In the genomic region with DNA sequence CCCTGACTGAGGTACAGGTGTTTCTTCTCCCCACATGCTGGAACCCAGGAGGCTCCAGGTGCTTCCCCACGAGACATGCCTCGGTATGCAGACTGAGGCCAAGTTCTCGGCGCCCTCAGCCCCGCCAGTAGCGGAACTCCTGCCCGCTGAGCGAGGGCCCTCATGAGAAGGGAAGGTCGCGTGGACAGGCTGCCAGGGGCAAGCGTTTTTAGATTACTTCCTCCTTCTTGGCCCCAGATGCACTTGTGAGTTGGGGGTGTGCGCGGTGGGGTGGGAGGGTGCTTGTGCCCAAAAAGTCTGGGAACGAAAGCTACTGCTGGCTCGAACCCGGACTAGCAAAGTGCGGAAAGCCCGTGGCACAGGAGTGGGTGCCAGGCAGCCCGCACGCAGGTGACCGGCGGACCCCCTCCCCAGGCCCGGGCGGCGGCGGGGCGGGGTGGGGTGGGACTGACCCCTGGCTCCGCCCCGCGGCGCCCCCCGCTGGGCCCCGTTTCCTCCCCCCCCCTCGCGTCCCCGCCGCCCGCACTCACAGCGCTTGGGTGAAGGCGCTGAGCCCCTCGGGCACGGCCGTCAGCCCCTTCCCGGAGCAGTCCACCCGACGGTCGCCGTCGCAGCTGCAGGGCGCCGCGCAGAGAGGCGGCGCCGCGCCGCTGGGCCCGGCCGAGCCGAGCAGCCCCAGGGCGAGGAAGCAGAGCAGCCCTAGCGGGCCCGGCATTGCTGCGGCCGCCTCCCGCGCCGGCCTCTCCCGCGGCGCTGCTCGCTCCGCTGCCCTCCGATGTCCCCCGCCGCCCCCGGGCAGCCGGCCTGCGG, we compare ENCODE assay signal across 1 cellular context.
TF ChIP-seq lines count a peak whose summit lies in the region.

No MANE protein-coding gene starts in this region.

TF ChIP-seq in HepG2, 621 proteins besides CTCF, POLR2A, EP300 and RAD21 (continued from another document and continues in another):
- TF ChIP-seq, protein P1, sequence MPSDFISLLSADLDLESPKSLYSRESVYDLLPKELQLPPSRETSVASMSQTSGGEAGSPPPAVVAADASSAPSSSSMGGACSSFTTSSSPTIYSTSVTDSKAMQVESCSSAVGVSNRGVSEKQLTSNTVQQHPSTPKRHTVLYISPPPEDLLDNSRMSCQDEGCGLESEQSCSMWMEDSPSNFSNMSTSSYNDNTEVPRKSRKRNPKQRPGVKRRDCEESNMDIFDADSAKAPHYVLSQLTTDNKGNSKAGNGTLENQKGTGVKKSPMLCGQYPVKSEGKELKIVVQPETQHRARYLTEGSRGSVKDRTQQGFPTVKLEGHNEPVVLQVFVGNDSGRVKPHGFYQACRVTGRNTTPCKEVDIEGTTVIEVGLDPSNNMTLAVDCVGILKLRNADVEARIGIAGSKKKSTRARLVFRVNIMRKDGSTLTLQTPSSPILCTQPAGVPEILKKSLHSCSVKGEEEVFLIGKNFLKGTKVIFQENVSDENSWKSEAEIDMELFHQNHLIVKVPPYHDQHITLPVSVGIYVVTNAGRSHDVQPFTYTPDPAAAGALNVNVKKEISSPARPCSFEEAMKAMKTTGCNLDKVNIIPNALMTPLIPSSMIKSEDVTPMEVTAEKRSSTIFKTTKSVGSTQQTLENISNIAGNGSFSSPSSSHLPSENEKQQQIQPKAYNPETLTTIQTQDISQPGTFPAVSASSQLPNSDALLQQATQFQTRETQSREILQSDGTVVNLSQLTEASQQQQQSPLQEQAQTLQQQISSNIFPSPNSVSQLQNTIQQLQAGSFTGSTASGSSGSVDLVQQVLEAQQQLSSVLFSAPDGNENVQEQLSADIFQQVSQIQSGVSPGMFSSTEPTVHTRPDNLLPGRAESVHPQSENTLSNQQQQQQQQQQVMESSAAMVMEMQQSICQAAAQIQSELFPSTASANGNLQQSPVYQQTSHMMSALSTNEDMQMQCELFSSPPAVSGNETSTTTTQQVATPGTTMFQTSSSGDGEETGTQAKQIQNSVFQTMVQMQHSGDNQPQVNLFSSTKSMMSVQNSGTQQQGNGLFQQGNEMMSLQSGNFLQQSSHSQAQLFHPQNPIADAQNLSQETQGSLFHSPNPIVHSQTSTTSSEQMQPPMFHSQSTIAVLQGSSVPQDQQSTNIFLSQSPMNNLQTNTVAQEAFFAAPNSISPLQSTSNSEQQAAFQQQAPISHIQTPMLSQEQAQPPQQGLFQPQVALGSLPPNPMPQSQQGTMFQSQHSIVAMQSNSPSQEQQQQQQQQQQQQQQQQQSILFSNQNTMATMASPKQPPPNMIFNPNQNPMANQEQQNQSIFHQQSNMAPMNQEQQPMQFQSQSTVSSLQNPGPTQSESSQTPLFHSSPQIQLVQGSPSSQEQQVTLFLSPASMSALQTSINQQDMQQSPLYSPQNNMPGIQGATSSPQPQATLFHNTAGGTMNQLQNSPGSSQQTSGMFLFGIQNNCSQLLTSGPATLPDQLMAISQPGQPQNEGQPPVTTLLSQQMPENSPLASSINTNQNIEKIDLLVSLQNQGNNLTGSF (CRISPR knock-in tag; IDR thresholded peaks at IDR 0.05) = no peak
- no peak for TF ChIP-seq ZNF614 (CRISPR knock-in tag; IDR thresholded peaks at IDR 0.05; ENCODE audit: borderline replicate concordance)
- TF ChIP-seq, protein P2, sequence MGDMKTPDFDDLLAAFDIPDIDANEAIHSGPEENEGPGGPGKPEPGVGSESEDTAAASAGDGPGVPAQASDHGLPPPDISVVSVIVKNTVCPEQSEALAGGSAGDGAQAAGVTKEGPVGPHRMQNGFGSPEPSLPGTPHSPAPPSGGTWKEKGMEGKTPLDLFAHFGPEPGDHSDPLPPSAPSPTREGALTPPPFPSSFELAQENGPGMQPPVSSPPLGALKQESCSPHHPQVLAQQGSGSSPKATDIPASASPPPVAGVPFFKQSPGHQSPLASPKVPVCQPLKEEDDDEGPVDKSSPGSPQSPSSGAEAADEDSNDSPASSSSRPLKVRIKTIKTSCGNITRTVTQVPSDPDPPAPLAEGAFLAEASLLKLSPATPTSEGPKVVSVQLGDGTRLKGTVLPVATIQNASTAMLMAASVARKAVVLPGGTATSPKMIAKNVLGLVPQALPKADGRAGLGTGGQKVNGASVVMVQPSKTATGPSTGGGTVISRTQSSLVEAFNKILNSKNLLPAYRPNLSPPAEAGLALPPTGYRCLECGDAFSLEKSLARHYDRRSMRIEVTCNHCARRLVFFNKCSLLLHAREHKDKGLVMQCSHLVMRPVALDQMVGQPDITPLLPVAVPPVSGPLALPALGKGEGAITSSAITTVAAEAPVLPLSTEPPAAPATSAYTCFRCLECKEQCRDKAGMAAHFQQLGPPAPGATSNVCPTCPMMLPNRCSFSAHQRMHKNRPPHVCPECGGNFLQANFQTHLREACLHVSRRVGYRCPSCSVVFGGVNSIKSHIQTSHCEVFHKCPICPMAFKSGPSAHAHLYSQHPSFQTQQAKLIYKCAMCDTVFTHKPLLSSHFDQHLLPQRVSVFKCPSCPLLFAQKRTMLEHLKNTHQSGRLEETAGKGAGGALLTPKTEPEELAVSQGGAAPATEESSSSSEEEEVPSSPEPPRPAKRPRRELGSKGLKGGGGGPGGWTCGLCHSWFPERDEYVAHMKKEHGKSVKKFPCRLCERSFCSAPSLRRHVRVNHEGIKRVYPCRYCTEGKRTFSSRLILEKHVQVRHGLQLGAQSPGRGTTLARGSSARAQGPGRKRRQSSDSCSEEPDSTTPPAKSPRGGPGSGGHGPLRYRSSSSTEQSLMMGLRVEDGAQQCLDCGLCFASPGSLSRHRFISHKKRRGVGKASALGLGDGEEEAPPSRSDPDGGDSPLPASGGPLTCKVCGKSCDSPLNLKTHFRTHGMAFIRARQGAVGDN (CRISPR knock-in tag; IDR thresholded peaks at IDR 0.05) = peak; percentile 74
- TF ChIP-seq, protein P3, sequence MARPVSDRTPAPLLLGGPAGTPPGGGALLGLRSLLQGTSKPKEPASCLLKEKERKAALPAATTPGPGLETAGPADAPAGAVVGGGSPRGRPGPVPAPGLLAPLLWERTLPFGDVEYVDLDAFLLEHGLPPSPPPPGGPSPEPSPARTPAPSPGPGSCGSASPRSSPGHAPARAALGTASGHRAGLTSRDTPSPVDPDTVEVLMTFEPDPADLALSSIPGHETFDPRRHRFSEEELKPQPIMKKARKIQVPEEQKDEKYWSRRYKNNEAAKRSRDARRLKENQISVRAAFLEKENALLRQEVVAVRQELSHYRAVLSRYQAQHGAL (CRISPR knock-in tag; IDR thresholded peaks at IDR 0.05; ENCODE audit: not compliant biosample characterization) = no peak
- TF ChIP-seq, protein P4, sequence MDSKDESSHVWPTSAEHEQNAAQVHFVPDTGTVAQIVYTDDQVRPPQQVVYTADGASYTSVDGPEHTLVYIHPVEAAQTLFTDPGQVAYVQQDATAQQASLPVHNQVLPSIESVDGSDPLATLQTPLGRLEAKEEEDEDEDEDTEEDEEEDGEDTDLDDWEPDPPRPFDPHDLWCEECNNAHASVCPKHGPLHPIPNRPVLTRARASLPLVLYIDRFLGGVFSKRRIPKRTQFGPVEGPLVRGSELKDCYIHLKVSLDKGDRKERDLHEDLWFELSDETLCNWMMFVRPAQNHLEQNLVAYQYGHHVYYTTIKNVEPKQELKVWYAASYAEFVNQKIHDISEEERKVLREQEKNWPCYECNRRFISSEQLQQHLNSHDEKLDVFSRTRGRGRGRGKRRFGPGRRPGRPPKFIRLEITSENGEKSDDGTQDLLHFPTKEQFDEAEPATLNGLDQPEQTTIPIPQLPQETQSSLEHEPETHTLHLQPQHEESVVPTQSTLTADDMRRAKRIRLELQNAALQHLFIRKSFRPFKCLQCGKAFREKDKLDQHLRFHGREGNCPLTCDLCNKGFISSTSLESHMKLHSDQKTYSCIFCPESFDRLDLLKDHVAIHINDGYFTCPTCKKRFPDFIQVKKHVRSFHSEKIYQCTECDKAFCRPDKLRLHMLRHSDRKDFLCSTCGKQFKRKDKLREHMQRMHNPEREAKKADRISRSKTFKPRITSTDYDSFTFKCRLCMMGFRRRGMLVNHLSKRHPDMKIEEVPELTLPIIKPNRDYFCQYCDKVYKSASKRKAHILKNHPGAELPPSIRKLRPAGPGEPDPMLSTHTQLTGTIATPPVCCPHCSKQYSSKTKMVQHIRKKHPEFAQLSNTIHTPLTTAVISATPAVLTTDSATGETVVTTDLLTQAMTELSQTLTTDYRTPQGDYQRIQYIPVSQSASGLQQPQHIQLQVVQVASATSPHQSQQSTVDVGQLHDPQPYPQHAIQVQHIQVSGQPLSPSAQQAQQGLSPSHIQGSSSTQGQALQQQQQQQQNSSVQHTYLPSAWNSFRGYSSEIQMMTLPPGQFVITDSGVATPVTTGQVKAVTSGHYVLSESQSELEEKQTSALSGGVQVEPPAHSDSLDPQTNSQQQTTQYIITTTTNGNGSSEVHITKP (CRISPR knock-in tag; IDR thresholded peaks at IDR 0.05; ENCODE audit: low read depth) = no peak
- no peak for TF ChIP-seq ZNF20 (CRISPR knock-in tag; IDR thresholded peaks at IDR 0.05)
- TF ChIP-seq ARID2 (CRISPR knock-in tag; IDR thresholded peaks at IDR 0.05; ENCODE audit: borderline replicate concordance) = no peak; the same call in 1 of the 2 replicates
- 0 out of 2 replicates have a peak, but pooled peaks have one; percentile 46 for TF ChIP-seq NFATC3 (CRISPR knock-in tag; IDR thresholded peaks at IDR 0.05)
- no peak for TF ChIP-seq KDM2A (CRISPR knock-in tag; IDR thresholded peaks at IDR 0.05; ENCODE audit: borderline replicate concordance, low read depth)
- TF ChIP-seq ZBTB7A (CRISPR knock-in tag; IDR thresholded peaks at IDR 0.05) = no peak
- no peak for TF ChIP-seq CREB1 (IDR thresholded peaks at IDR 0.05)
- TF ChIP-seq CREB1 (CRISPR knock-in tag; IDR thresholded peaks at IDR 0.05) = no peak
- no peak for TF ChIP-seq NR3C1 (CRISPR knock-in tag; IDR thresholded peaks at IDR 0.05)
- TF ChIP-seq, protein P5, sequence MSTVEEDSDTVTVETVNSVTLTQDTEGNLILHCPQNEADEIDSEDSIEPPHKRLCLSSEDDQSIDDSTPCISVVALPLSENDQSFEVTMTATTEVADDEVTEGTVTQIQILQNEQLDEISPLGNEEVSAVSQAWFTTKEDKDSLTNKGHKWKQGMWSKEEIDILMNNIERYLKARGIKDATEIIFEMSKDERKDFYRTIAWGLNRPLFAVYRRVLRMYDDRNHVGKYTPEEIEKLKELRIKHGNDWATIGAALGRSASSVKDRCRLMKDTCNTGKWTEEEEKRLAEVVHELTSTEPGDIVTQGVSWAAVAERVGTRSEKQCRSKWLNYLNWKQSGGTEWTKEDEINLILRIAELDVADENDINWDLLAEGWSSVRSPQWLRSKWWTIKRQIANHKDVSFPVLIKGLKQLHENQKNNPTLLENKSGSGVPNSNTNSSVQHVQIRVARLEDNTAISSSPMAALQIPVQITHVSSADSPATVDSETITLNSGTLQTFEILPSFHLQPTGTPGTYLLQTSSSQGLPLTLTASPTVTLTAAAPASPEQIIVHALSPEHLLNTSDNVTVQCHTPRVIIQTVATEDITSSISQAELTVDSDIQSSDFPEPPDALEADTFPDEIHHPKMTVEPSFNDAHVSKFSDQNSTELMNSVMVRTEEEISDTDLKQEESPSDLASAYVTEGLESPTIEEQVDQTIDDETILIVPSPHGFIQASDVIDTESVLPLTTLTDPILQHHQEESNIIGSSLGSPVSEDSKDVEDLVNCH (CRISPR knock-in tag; IDR thresholded peaks at IDR 0.05) = no peak
- TF ChIP-seq JUND (CRISPR knock-in tag; IDR thresholded peaks at IDR 0.05) = no peak
- no peak for TF ChIP-seq JUNB (CRISPR knock-in tag; IDR thresholded peaks at IDR 0.05; ENCODE audit: borderline replicate concordance)
- no peak for TF ChIP-seq ATAD3A (CRISPR knock-in tag; IDR thresholded peaks at IDR 0.05)
- TF ChIP-seq, protein P6, sequence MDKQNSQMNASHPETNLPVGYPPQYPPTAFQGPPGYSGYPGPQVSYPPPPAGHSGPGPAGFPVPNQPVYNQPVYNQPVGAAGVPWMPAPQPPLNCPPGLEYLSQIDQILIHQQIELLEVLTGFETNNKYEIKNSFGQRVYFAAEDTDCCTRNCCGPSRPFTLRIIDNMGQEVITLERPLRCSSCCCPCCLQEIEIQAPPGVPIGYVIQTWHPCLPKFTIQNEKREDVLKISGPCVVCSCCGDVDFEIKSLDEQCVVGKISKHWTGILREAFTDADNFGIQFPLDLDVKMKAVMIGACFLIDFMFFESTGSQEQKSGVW (CRISPR knock-in tag; IDR thresholded peaks at IDR 0.05; ENCODE audit: borderline replicate concordance) = no peak
- TF ChIP-seq, protein P7, sequence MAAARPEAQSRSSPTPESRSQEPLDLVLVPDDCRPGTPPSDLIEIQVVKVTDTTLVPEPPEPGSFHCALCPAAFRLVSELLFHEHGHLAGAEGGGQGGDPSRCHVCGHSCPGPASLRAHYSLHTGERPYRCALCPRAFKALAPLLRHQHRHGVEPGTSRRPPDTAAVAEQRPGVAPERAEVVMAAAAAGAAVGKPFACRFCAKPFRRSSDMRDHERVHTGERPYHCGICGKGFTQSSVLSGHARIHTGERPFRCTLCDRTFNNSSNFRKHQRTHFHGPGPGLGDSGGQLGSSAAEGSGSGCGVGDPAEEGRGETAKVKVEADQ (CRISPR knock-in tag; IDR thresholded peaks at IDR 0.05; ENCODE audit: borderline replicate concordance) = no peak
- no peak for TF ChIP-seq ETV6 (CRISPR knock-in tag; conservative IDR thresholded peaks at IDR 0.05)
- no peak for TF ChIP-seq NFE2 (CRISPR knock-in tag; IDR thresholded peaks at IDR 0.05)
- 0 out of 2 replicates have a peak, but pooled peaks have one; percentile 26 for TF ChIP-seq AKAP8 (CRISPR knock-in tag; IDR thresholded peaks at IDR 0.05)
- peak; percentile 36; the same call in 1 of the 2 replicates for TF ChIP-seq SAP130 (CRISPR knock-in tag; IDR thresholded peaks at IDR 0.05; ENCODE audit: low read depth)
- TF ChIP-seq, protein P8, sequence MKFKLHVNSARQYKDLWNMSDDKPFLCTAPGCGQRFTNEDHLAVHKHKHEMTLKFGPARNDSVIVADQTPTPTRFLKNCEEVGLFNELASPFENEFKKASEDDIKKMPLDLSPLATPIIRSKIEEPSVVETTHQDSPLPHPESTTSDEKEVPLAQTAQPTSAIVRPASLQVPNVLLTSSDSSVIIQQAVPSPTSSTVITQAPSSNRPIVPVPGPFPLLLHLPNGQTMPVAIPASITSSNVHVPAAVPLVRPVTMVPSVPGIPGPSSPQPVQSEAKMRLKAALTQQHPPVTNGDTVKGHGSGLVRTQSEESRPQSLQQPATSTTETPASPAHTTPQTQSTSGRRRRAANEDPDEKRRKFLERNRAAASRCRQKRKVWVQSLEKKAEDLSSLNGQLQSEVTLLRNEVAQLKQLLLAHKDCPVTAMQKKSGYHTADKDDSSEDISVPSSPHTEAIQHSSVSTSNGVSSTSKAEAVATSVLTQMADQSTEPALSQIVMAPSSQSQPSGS (CRISPR knock-in tag; IDR thresholded peaks at IDR 0.05) = no peak
- no peak for TF ChIP-seq ZNF746 (CRISPR knock-in tag; IDR thresholded peaks at IDR 0.05)
- TF ChIP-seq ZIK1 (CRISPR knock-in tag; IDR thresholded peaks at IDR 0.05; ENCODE audit: borderline replicate concordance, low read depth) = no peak
- TF ChIP-seq ZNF878 (CRISPR knock-in tag; IDR thresholded peaks at IDR 0.05) = 0 out of 2 replicates have a peak, but pooled peaks have one; percentile 10
- TF ChIP-seq SOX13 (IDR thresholded peaks at IDR 0.05) = no peak
- no peak for TF ChIP-seq SOX13 (CRISPR knock-in tag; conservative IDR thresholded peaks at IDR 0.05 in 1 of 2, IDR thresholded peaks at IDR 0.05 in 1 of 2)
- peak; percentile 49; the same call in 1 of the 2 replicates for TF ChIP-seq ZNF607 (CRISPR knock-in tag; IDR thresholded peaks at IDR 0.05; ENCODE audit: borderline replicate concordance)
- no peak for TF ChIP-seq DNMT3B (CRISPR knock-in tag; conservative IDR thresholded peaks at IDR 0.05)
- TF ChIP-seq SAFB2 (CRISPR knock-in tag; IDR thresholded peaks at IDR 0.05; ENCODE audit: borderline replicate concordance, low read depth) = no peak
- no peak for TF ChIP-seq ZNF629 (CRISPR knock-in tag; conservative IDR thresholded peaks at IDR 0.05)
- TF ChIP-seq, protein P9, sequence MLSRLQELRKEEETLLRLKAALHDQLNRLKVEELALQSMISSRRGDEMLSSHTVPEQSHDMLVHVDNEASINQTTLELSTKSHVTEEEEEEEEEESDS (CRISPR knock-in tag; IDR thresholded peaks at IDR 0.05; ENCODE audit: borderline replicate concordance) = no peak
- no peak for TF ChIP-seq KLF13 (CRISPR knock-in tag; IDR thresholded peaks at IDR 0.05)
- TF ChIP-seq PLRG1 (conservative IDR thresholded peaks at IDR 0.05) = no peak
- TF ChIP-seq ZNF530 (CRISPR knock-in tag; IDR thresholded peaks at IDR 0.05; ENCODE audit: low read depth) = no peak
- TF ChIP-seq TEAD3 (CRISPR knock-in tag; optimal IDR thresholded peaks at IDR 0.05; ENCODE audit: borderline replicate concordance) = no peak
